In the genomic region with DNA sequence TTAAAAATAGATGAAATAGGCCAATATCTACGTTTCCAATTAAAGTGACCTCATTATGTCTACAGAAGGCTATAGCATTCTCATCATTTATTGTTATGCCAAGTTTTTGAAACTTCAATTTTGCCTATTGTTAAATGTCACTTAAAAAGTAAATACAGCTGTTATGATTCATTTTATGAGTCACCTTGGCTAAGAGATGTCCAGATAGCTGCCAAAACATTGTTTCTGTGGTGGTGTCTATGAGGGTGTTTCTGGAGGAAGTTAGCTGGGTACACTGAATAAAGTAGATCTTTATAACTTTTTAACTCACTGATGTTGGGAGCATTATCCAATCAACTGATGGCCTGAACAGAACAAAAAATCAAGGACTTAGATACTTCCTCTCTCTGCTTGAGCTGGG, we compare ENCODE assay signal across 15 cellular contexts.
DNase-seq lines count a peak whose midpoint lies in the region; ATAC-seq, FAIRE-seq and TF ChIP-seq lines count a peak whose summit lies in the region.
"Had no signal": no experiment of that assay in that cellular context is flagged by ENCODE, and none has a peak within 500 bp of the region (broad histone marks: within the 10 kb centered on the region; RNA-seq: fewer than 3 reads in every experiment).

No MANE protein-coding gene starts in this region.

- H3K27me3 Mint-ChIP-seq in MCF 10A (ENCODE audit: insufficient read depth, unreplicated experiment), result no peaks in the 10 kb centered on the region

- H3K9ac ChIP-seq in endothelial cell of umbilical vein (replicated peaks; ENCODE audit: extremely low read depth, insufficient read depth, low read length), result no peak overlapping the region
- H3K9ac ChIP-seq in kidney (ENCODE audit: low read length in 2 of 2), result no peak overlapping the region

- no peaks in the 10 kb centered on the region for H3K79me2 ChIP-seq in endothelial cell of umbilical vein (ENCODE audit: control insufficient read depth, insufficient read depth, low read length)

- H3K9me3 ChIP-seq in breast epithelium (no peaks in the 10 kb centered on the region), endothelial cell of umbilical vein (replicated peaks; ENCODE audit: control insufficient read depth, insufficient read depth, low read length) (no peaks in the 10 kb centered on the region), kidney (ENCODE audit: control insufficient read depth in 1 of 2, low read length in 2 of 2) (peaks cover 0 to 2% of the 10 kb centered on the region in 2 donors)
- H3K9me3 ChIP-seq: adrenal gland had no signal

- no peaks in the 10 kb centered on the region for H3K9me3 Mint-ChIP-seq in MCF 10A (ENCODE audit: unreplicated experiment)

- H3K27me3 ChIP-seq in breast epithelium (no peaks in the 10 kb centered on the region), endothelial cell of umbilical vein (ENCODE audit: control insufficient read depth in 2 of 2, insufficient read depth in 2 of 2, low read length in 2 of 2) (no peaks in the 10 kb centered on the region)
- H3K27me3 ChIP-seq: adrenal gland had no signal

- H3K4me2 ChIP-seq in endothelial cell of umbilical vein (ENCODE audit: insufficient read depth, low read length), result no peak overlapping the region

- no peak overlapping the region for H3K4me3 ChIP-seq in breast epithelium
- no peak overlapping the region for H3K4me3 ChIP-seq in endothelial cell of umbilical vein (replicated peaks in 1 of 3; ENCODE audit: insufficient read depth in 1 of 3, low read depth in 1 of 3, low read length in 3 of 3)
- H3K4me3 ChIP-seq in kidney (ENCODE audit: low read length in 2 of 2), result no peak overlapping the region
- H3K4me3 ChIP-seq: adrenal gland had no signal

- no peaks in the 10 kb centered on the region for H3K36me3 Mint-ChIP-seq in MCF 10A (ENCODE audit: insufficient read depth, unreplicated experiment)
- H3K36me3 Mint-ChIP-seq: stimulated activated effector memory CD8-positive, alpha-beta T cell treated with anti-CD3 and anti-CD28 coated beads, Interleukin-12 subunit alpha, Interleukin-12 subunit beta, amount 100 ng/mL, for 72 hours had no signal

- peak; percentile 74 for DNase-seq in MCF 10A (ENCODE audit: unreplicated experiment)
- DNase-seq in breast epithelium (ENCODE audit: low spot score in 2 of 2), result no peak
- peak; percentile 38 for DNase-seq in OCI-M1 (lab: John Stamatoyannopoulos, UW)
- DNase-seq in endothelial cell of umbilical vein (ENCODE audit: low read depth, low spot score), result peak; percentile 60
- DNase-seq in activated gamma-delta T cell (lab: John Stamatoyannopoulos, UW), result no peak
- no peak for DNase-seq in cerebellum (ENCODE audit: low spot score)
- no peak for DNase-seq in kidney
- DNase-seq: activated CD8-positive, alpha-beta memory T cell treated with anti-CD3 and anti-CD28 coated beads, Interleukin-2, amount 50 U/mL, for 48 hours; adrenal gland; left colon; NCI-H1436; NCI-H774; stimulated activated CD4-positive, alpha-beta T cell treated with anti-CD3 and anti-CD28 coated beads, Interleukin-2, amount 100 ng/mL, for 48 hours had no signal

- POLR2A ChIA-PET in MCF 10A (lab: Yijun Ruan, JAX) (no interaction called here), endothelial cell of umbilical vein (lab: Charles Lee) (no interaction called here)

- H3K36me3 ChIP-seq in breast epithelium, result no peaks in the 10 kb centered on the region
- no peaks in the 10 kb centered on the region for H3K36me3 ChIP-seq in endothelial cell of umbilical vein (ENCODE audit: control insufficient read depth in 2 of 2, extremely low read depth in 1 of 2, insufficient read depth in 2 of 2, low read length in 2 of 2)
- no peaks in the 10 kb centered on the region for H3K36me3 ChIP-seq in kidney (ENCODE audit: control insufficient read depth in 1 of 2, insufficient read depth in 2 of 2, low read length in 2 of 2)
- H3K36me3 ChIP-seq: adrenal gland had no signal

- ATAC-seq in HG02840 (IDR thresholded peaks at IDR 0.05; ENCODE audit: low FRiP score, unreplicated experiment), result no peak
- ATAC-seq: left colon; stimulated activated effector memory CD8-positive, alpha-beta T cell treated with anti-CD3 and anti-CD28 coated beads, Interleukin-12 subunit alpha, Interleukin-12 subunit beta, amount 100 ng/mL, for 72 hours had no signal

- CTCF ChIA-PET in MCF 10A (lab: Yijun Ruan, JAX) (no interaction called here), endothelial cell of umbilical vein (lab: Charles Lee) (no interaction called here)

- intact Hi-C loops in MCF 10A (cut with micrococcal nuclease), result no loop called here
- intact Hi-C loops in breast epithelium (cut with DNase I; ENCODE audit: low total_unique reads), result no loop called here
- intact Hi-C loops in endothelial cell of umbilical vein (cut with micrococcal nuclease), result no loop called here
- intact Hi-C loops in kidney (cut with DNase I), result no loop called here

- H3K27ac ChIP-seq in breast epithelium (no peak overlapping the region), endothelial cell of umbilical vein (ENCODE audit: insufficient read depth, low read depth, low read length) (no peak overlapping the region), kidney (ENCODE audit: low read depth in 2 of 2, low read length in 2 of 2) (no peak overlapping the region)
- H3K27ac ChIP-seq: adrenal gland had no signal

- no peaks in the 10 kb centered on the region for H3K9me1 ChIP-seq in endothelial cell of umbilical vein (replicated peaks; ENCODE audit: control insufficient read depth, extremely low read depth, insufficient read depth, low read length)

- no peak overlapping the region for H3K27ac Mint-ChIP-seq in MCF 10A (ENCODE audit: low read depth, unreplicated experiment)
- H3K27ac Mint-ChIP-seq: stimulated activated effector memory CD8-positive, alpha-beta T cell treated with anti-CD3 and anti-CD28 coated beads, Interleukin-12 subunit alpha, Interleukin-12 subunit beta, amount 100 ng/mL, for 72 hours had no signal

- dilution Hi-C loops in endothelial cell of umbilical vein (cut with MboI; ENCODE audit: extremely low pct_ligation_motif_present, low sequenced_read_pairs), result no loop called here

- no peak overlapping the region for H2AFZ ChIP-seq in endothelial cell of umbilical vein (ENCODE audit: low read depth, low read length)

- TF ChIP-seq CTCF in MCF 10A (IDR thresholded peaks at IDR 0.05; ENCODE audit: unreplicated experiment) (no peak), breast epithelium (IDR thresholded peaks at IDR 0.05) (no peak), endothelial cell of umbilical vein (IDR thresholded peaks at IDR 0.05; ENCODE audit: extremely low read depth in 1 of 2, insufficient read depth in 1 of 2, low read depth in 1 of 2, low read length in 2 of 2) (no peak), kidney (IDR thresholded peaks at IDR 0.05; ENCODE audit: borderline replicate concordance, extremely low read depth, insufficient read depth) (no peak)

- no TSS peak for BruUV-seq in MCF 10A (replicated peaks; lab: Mats Ljungman, UMichigan)
- BruUV-seq in endothelial cell of umbilical vein (replicated peaks; lab: Mats Ljungman, UMichigan), result no TSS peak

- TF ChIP-seq POLR2A in breast epithelium (IDR thresholded peaks at IDR 0.05) (no peak), endothelial cell of umbilical vein (IDR thresholded peaks at IDR 0.05; ENCODE audit: low read depth, low read length) (no peak)

- peak; percentile 49 for FAIRE-seq in endothelial cell of umbilical vein (lab: Jason Lieb, UNC)
- FAIRE-seq in kidney (lab: Jason Lieb, UNC), result no peak

- H3K4me3 Mint-ChIP-seq in MCF 10A (ENCODE audit: unreplicated experiment), result no peak overlapping the region
- H3K4me3 Mint-ChIP-seq: stimulated activated effector memory CD8-positive, alpha-beta T cell treated with anti-CD3 and anti-CD28 coated beads, Interleukin-12 subunit alpha, Interleukin-12 subunit beta, amount 100 ng/mL, for 72 hours had no signal

- peaks cover 12% of the 10 kb centered on the region for H3K4me1 Mint-ChIP-seq in MCF 10A (ENCODE audit: insufficient read depth, unreplicated experiment)
- H3K4me1 Mint-ChIP-seq: stimulated activated effector memory CD8-positive, alpha-beta T cell treated with anti-CD3 and anti-CD28 coated beads, Interleukin-12 subunit alpha, Interleukin-12 subunit beta, amount 100 ng/mL, for 72 hours had no signal

- H3K4me1 ChIP-seq in breast epithelium (no peaks in the 10 kb centered on the region), endothelial cell of umbilical vein (ENCODE audit: control insufficient read depth, extremely low read depth, insufficient read depth, low read length) (peaks cover 2% of the 10 kb centered on the region), kidney (ENCODE audit: control insufficient read depth in 1 of 2, insufficient read depth in 1 of 2, low read depth in 1 of 2, low read length in 2 of 2) (no peaks in the 10 kb centered on the region)
- H3K4me1 ChIP-seq: adrenal gland had no signal

- no peaks in the 10 kb centered on the region for H4K20me1 ChIP-seq in endothelial cell of umbilical vein (replicated peaks; ENCODE audit: control insufficient read depth, extremely low read depth, insufficient read depth, low read length)

TF ChIP-seq in endothelial cell of umbilical vein, 7 proteins besides CTCF, POLR2A, EP300 and RAD21:
- TF ChIP-seq EZH2 (IDR thresholded peaks at IDR 0.05; ENCODE audit: borderline replicate concordance, low read depth, low read length, severe bottlenecking) (no peak), FOS (IDR thresholded peaks at IDR 0.05; ENCODE audit: borderline replicate concordance, insufficient read depth, low read length) (peak; percentile 77), JUN (IDR thresholded peaks at IDR 0.05; ENCODE audit: borderline replicate concordance, insufficient read depth, insufficient read length, low read depth) (peak; percentile 84), POLR2AphosphoS5 (IDR thresholded peaks at IDR 0.05; ENCODE audit: insufficient read depth, low read depth, low read length) (peak; percentile 31), MAX (IDR thresholded peaks at IDR 0.05; ENCODE audit: insufficient read depth, insufficient read length) (no peak), GATA2 (IDR thresholded peaks at IDR 0.05; ENCODE audit: insufficient read depth, insufficient read length, low read depth, low read length) (peak; percentile 86), MYC (IDR thresholded peaks at IDR 0.05; ENCODE audit: low read depth, low read length) (no peak)
TF ChIP-seq in endothelial cell of umbilical vein: peak in this region for 4.

Comparison
In these comparisons a context has a peak if more than half of its experiments do, and no peak if none do; other contexts are left out.
1. DNase-seq: peak in MCF 10A (single experiment), OCI-M1 (single experiment) and endothelial cell of umbilical vein (single experiment); none in breast epithelium (0 of 2), activated gamma-delta T cell (single experiment), cerebellum (single experiment) and kidney (single experiment).